Comparison of ENCODE assay signal across 10 cellular contexts in genomic region chr6:7311171-7311570, GRCh38. TPM values are rescaled to one million over a fixed set of nuclear protein-coding genes. Genes with fewer than 3 reads are reported as not detected.
DNase-seq lines count a peak whose midpoint lies in the region; ATAC-seq and TF ChIP-seq lines count a peak whose summit lies in the region.
"Had no signal": no experiment of that assay in that cellular context is flagged by ENCODE, and none has a peak within 500 bp of the region (broad histone marks: within the 10 kb centered on the region; RNA-seq: fewer than 3 reads in every experiment).

No MANE protein-coding gene starts in this region.

- peak overlapping the region; percentile 66 for H3K27ac Mint-ChIP-seq in activated T-helper 2 cell treated with anti-CD3 and anti-CD28 coated beads, Interferon-gamma antibody, Interleukin-2, Interleukin-4, amounts not matched to agents 10 μg/mL and 5 μg/mL and 100 μg/mL, durations not matched to agents 14 hours and 24 hours and 36 hours
- peak overlapping the region in 5 of 6 donors; percentile 30 to 75 (median 61) for H3K27ac Mint-ChIP-seq in immature natural killer cell

- in situ Hi-C loops in HAP-1 (cut with MboI; ENCODE audit: low sequenced_read_pairs) = no loop called here

- intact Hi-C loops in activated T-helper 2 cell treated with anti-CD3 and anti-CD28 coated beads, Interferon-gamma antibody, Interleukin-2, Interleukin-4, amounts not matched to agents 10 μg/mL and 5 μg/mL and 100 μg/mL, durations not matched to agents 14 hours and 24 hours and 36 hours (cut with micrococcal nuclease) = loop anchor here (5.0 kb wide), 1 partner anchor 1126 kb away; the partner anchor contains the start of gene SLC35B3

- no peak for TF ChIP-seq CTCF in AG04450 (IDR thresholded peaks at IDR 0.05; ENCODE audit: low read depth, low read length)

- H3K9me3 Mint-ChIP-seq in activated T-helper 2 cell treated with anti-CD3 and anti-CD28 coated beads, Interferon-gamma antibody, Interleukin-2, Interleukin-4, amounts not matched to agents 10 μg/mL and 5 μg/mL and 100 μg/mL, durations not matched to agents 14 hours and 24 hours and 36 hours = peaks cover 10% of the 10 kb centered on the region
- H3K9me3 Mint-ChIP-seq in immature natural killer cell = no peaks in the 10 kb centered on the region

- no peaks in the 10 kb centered on the region for H3K27me3 Mint-ChIP-seq in activated T-helper 2 cell treated with anti-CD3 and anti-CD28 coated beads, Interferon-gamma antibody, Interleukin-2, Interleukin-4, amounts not matched to agents 10 μg/mL and 5 μg/mL and 100 μg/mL, durations not matched to agents 14 hours and 24 hours and 36 hours (ENCODE audit: low read depth)
- peaks cover 2 to 18% (median 6%) of the 10 kb centered on the region in 3 donors for H3K27me3 Mint-ChIP-seq in immature natural killer cell (ENCODE audit: low read depth in 3 of 3)

- H3K36me3 Mint-ChIP-seq in activated T-helper 2 cell treated with anti-CD3 and anti-CD28 coated beads, Interferon-gamma antibody, Interleukin-2, Interleukin-4, amounts not matched to agents 10 μg/mL and 5 μg/mL and 100 μg/mL, durations not matched to agents 14 hours and 24 hours and 36 hours (ENCODE audit: low read depth) = peaks cover 58% of the 10 kb centered on the region
- peaks cover 3 to 21% (median 15%) of the 10 kb centered on the region in 3 donors for H3K36me3 Mint-ChIP-seq in immature natural killer cell

- no peaks in the 10 kb centered on the region for H3K27me3 ChIP-seq in AG04450 (ENCODE audit: control insufficient read depth, insufficient read depth, low read length)
- H3K27me3 ChIP-seq in HAP-1 (ENCODE audit: low read depth) = no peaks in the 10 kb centered on the region

- CTCF ChIA-PET in AG04450 (lab: Charles Lee) = interaction anchor here (0.6 kb wide), 1 partner anchor 1122 kb away, joined by 5 read pairs; no protein-coding TSS in a partner anchor

- peaks cover 35% of the 10 kb centered on the region for H3K4me1 Mint-ChIP-seq in activated T-helper 2 cell treated with anti-CD3 and anti-CD28 coated beads, Interferon-gamma antibody, Interleukin-2, Interleukin-4, amounts not matched to agents 10 μg/mL and 5 μg/mL and 100 μg/mL, durations not matched to agents 14 hours and 24 hours and 36 hours (ENCODE audit: low read depth)
- H3K4me1 Mint-ChIP-seq in immature natural killer cell = peaks cover 65 to 77% of the 10 kb centered on the region in 2 donors

- POLR2A ChIA-PET in AG04450 (lab: Yijun Ruan, JAX) = no interaction called here

- H3K27ac ChIP-seq in AG04450 (ENCODE audit: low read depth, low read length) = no peak overlapping the region

- DNase-seq in AG04450 (ENCODE audit: low read depth, low spot score) (no peak), HAP-1 (ENCODE audit: low spot score in 2 of 2) (no peak), immature natural killer cell (no peak), NCI-H1417 treated with DMSO at 0.1 percent for 48 hours (lab: John Stamatoyannopoulos, UW) (no peak), NCI-H2029 treated with DMSO at 0.1 percent for 48 hours (lab: John Stamatoyannopoulos, UW) (no peak), 8988T (no peak)
- DNase-seq in activated T-helper 2 cell treated with anti-CD3 and anti-CD28 coated beads, Interferon-gamma antibody, Interleukin-2, Interleukin-4, amounts not matched to agents 10 μg/mL and 5 μg/mL and 100 μg/mL, durations not matched to agents 14 hours and 24 hours and 36 hours (ENCODE audit: low spot score) = no peak
- DNase-seq: activated CD4-positive, alpha-beta T cell treated with anti-CD3 and anti-CD28 coated beads for 1 hour; NCI-H510A had no signal

- peak overlapping the region; percentile 78 for H3K4me3 Mint-ChIP-seq in activated T-helper 2 cell treated with anti-CD3 and anti-CD28 coated beads, Interferon-gamma antibody, Interleukin-2, Interleukin-4, amounts not matched to agents 10 μg/mL and 5 μg/mL and 100 μg/mL, durations not matched to agents 14 hours and 24 hours and 36 hours (ENCODE audit: low read depth)
- peak overlapping the region; percentile 61 to 98 (median 73) for H3K4me3 Mint-ChIP-seq in immature natural killer cell

- H3K4me3 ChIP-seq in AG04450 (ENCODE audit: low read depth, low read length) (peak overlapping the region; percentile 98), HAP-1 (peak overlapping the region; percentile 69)

- no peak for ATAC-seq in GM21529 (IDR thresholded peaks at IDR 0.05; ENCODE audit: unreplicated experiment)

- H3K9me3 ChIP-seq in AG04450 (ENCODE audit: control insufficient read depth, insufficient read depth, low read length) (no peaks in the 10 kb centered on the region; the same call in 1 of the 2 replicates), HAP-1 (no peaks in the 10 kb centered on the region)

- peaks cover 33% of the 10 kb centered on the region for H3K36me3 ChIP-seq in HAP-1 (replicated peaks)

- H3K4me1 ChIP-seq in HAP-1 = peaks cover 16% of the 10 kb centered on the region

RNA-seq across cellular contexts. Expression of gene SSR1, which starts 1.8 kb away (rescaled TPM):
- polyA plus RNA-seq in AG04450 (2011; rRNA removed) (257 and 375 TPM in 2 replicates), immature natural killer cell (100 to 1,000 TPM; 134 to 247 (median 207) TPM)
- 109 and 181 TPM in 2 replicates for polyA minus RNA-seq in AG04450 (2011; rRNA and poly(A)+ RNA removed)
- 196 and 203 TPM in 2 replicates for total RNA-seq in activated T-helper 2 cell treated with anti-CD3 and anti-CD28 coated beads, Interferon-gamma antibody, Interleukin-2, Interleukin-4, amounts not matched to agents 10 μg/mL and 5 μg/mL and 100 μg/mL, durations not matched to agents 14 hours and 24 hours and 36 hours
